Comparison of ENCODE assay signal across 8 cellular contexts in the genomic region with DNA sequence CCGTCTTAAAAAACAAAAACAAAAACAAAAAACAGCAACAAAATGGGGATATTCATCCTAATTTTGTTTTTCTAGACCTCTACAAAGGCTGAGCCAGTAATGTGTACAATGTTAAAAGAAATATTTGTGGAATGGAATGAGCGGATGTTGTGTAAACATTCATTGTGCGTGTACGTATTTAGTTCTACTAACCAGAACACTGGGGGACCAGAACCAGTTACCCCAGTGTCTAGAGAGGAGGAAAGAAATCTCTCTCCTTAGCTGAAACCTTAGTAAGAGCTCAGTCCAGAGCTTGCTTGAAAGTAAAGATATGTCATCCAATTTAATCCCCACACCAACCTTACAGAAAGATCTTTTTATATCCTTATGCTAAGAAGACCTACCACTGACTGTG.
A peak's percentile ranks its signal among the peaks of the same experiment; 100 is the strongest.
DNase-seq lines count a peak whose midpoint lies in the region; ATAC-seq and TF ChIP-seq lines count a peak whose summit lies in the region.

No MANE protein-coding gene starts in this region.

- H3K9me3 Mint-ChIP-seq in Caco-2 (ENCODE audit: unreplicated experiment) (no peaks in the 10 kb centered on the region), progenitor cell of endocrine pancreas (ENCODE audit: low read depth) (no peaks in the 10 kb centered on the region)

- intact Hi-C loops in Caco-2 (cut with micrococcal nuclease; ENCODE audit: unreplicated experiment): no loop called here

- peak overlapping the region; percentile 39 for H3K27ac Mint-ChIP-seq in Caco-2 (ENCODE audit: unreplicated experiment)
- peak overlapping the region; percentile 10 for H3K27ac Mint-ChIP-seq in progenitor cell of endocrine pancreas

- H3K27ac ChIP-seq in SJSA1: peak overlapping the region; percentile 95
- peak overlapping the region; percentile 84 for H3K27ac ChIP-seq in epithelial cell of prostate

- TF ChIP-seq CTCF in Caco-2 (IDR thresholded peaks at IDR 0.05; ENCODE audit: insufficient read depth in 1 of 2, low read depth in 1 of 2, low read length in 1 of 2, severe bottlenecking in 1 of 2, unreplicated experiment in 1 of 2) (no peak), progenitor cell of endocrine pancreas (IDR thresholded peaks at IDR 0.05; ENCODE audit: unreplicated experiment) (no peak)

- POLR2A ChIA-PET in Caco-2 (lab: Charles Lee): interaction anchor here (0.6 kb wide), 1 partner anchor 125 kb away, joined by 3 read pairs; no protein-coding TSS in a partner anchor

- H3K36me3 ChIP-seq in Caco-2 (ENCODE audit: control insufficient read depth, insufficient read depth, low read length): no peaks in the 10 kb centered on the region
- no peaks in the 10 kb centered on the region for H3K36me3 ChIP-seq in SJSA1

- H3K4me3 Mint-ChIP-seq in Caco-2 (ENCODE audit: unreplicated experiment) (peak overlapping the region; percentile 11), progenitor cell of endocrine pancreas (ENCODE audit: low read depth) (no peak overlapping the region)

- ATAC-seq in HG03521 (IDR thresholded peaks at IDR 0.05; ENCODE audit: unreplicated experiment) (no peak), GM19324 (IDR thresholded peaks at IDR 0.05; ENCODE audit: low FRiP score, unreplicated experiment) (no peak)

- H3K4me3 ChIP-seq in Caco-2 (ENCODE audit: low read depth, low read length): no peak overlapping the region
- 0 out of 2 replicates have a peak overlapping the region, but pooled peaks have one; percentile 0 for H3K4me3 ChIP-seq in SJSA1

- H3K27me3 ChIP-seq in Caco-2 (replicated peaks; ENCODE audit: control insufficient read depth, insufficient read depth, low read length) (no peaks in the 10 kb centered on the region), SJSA1 (replicated peaks) (no peaks in the 10 kb centered on the region)

- H3K4me1 ChIP-seq in Caco-2: peaks cover 20% of the 10 kb centered on the region
- peaks cover 35% of the 10 kb centered on the region for H3K4me1 ChIP-seq in SJSA1 (replicated peaks)

- H3K27me3 Mint-ChIP-seq in Caco-2 (ENCODE audit: insufficient read depth, unreplicated experiment): no peaks in the 10 kb centered on the region
- peaks cover 15% of the 10 kb centered on the region for H3K27me3 Mint-ChIP-seq in progenitor cell of endocrine pancreas

- H3K4me1 Mint-ChIP-seq in Caco-2 (ENCODE audit: low read depth, unreplicated experiment) (peaks cover 28% of the 10 kb centered on the region), progenitor cell of endocrine pancreas (ENCODE audit: low read depth) (peaks cover 11% of the 10 kb centered on the region)

- DNase-seq in Caco-2 (no peak), SJSA1 (ENCODE audit: low read depth in 1 of 2, low spot score in 2 of 2) (peak in 1 of 2 experiments; percentile 91), epithelial cell of prostate (ENCODE audit: low read depth, low spot score) (no peak), progenitor cell of endocrine pancreas (ENCODE audit: low spot score, unreplicated experiment) (no peak), NCI-H1092 treated with DMSO at 0.1 percent for 48 hours (lab: John Stamatoyannopoulos, UW) (no peak), midbrain (lab: John Stamatoyannopoulos, UW) (no peak)

- H3K36me3 Mint-ChIP-seq in Caco-2 (ENCODE audit: insufficient read depth, unreplicated experiment): no peaks in the 10 kb centered on the region
- no peaks in the 10 kb centered on the region for H3K36me3 Mint-ChIP-seq in progenitor cell of endocrine pancreas (ENCODE audit: insufficient read depth)

- BruUV-seq in Caco-2 (replicated peaks; lab: Mats Ljungman, UMichigan): no TSS peak

- H3K9me3 ChIP-seq in Caco-2 (no peaks in the 10 kb centered on the region), SJSA1 (replicated peaks) (no peaks in the 10 kb centered on the region)

- CTCF ChIA-PET in Caco-2 (lab: Charles Lee): no interaction called here
